ENCODE assay signal across 8 cellular contexts in the genomic region with DNA sequence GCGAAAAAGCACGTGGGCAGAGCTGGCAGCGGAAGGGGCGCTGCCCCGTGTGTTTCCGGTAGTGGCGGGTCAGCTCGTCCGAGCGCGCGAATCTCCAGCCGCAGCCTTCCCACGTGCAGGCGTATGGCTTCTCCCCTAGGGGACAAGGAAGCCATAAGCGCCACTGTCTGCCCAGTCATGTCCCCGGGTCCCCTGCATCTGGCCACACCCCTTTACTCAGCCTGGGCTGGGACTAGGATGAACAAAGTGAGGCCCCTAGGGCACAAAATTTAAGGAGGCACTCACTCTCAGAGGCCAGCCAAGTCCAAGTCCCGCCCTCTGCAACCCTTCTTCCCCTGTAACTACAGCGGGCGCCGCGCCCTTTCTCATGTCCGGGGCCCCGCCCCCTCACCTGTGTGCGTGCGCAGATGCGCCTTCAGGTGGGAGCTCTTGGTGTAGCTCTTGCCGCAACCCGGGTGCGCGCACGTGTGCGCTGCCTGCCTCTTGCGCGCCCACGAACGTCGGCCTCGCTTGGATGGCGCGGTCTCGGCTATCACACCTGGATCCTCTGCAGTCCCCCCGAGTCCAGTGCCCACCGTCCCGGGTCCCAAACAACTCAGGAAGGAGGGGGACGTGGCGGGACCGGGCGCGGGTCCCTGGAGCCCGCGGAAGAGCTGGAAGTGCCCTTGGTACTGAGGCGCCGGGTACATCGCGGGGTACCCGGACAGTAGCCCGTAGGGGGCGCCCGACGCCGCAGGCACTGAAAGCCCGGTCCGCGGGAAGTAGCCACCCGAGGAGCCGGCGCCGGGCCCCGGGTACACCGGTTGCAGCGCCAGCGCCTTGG. TPM values are rescaled to one million over a fixed set of nuclear protein-coding genes. Genes with fewer than 3 reads are reported as not detected.
DNase-seq lines count a peak whose midpoint lies in the region; ATAC-seq and TF ChIP-seq lines count a peak whose summit lies in the region.

No MANE protein-coding gene starts in this region.

- intact Hi-C loops in head of caudate nucleus (cut with DNase I) (no loop called here), posterior vena cava (cut with DNase I) (no loop called here)

- no peaks in the 10 kb centered on the region for H3K36me3 ChIP-seq in CD8-positive, alpha-beta memory T cell (ENCODE audit: insufficient read depth, low read length)
- H3K36me3 ChIP-seq in HUES48 (ENCODE audit: control insufficient read depth, insufficient read depth, low read length): no peaks in the 10 kb centered on the region

- no peak for ATAC-seq in GM18870 (IDR thresholded peaks at IDR 0.05; ENCODE audit: unreplicated experiment)

- H3K9me3 Mint-ChIP-seq in CD8-positive, alpha-beta memory T cell: no peaks in the 10 kb centered on the region
- H3K9me3 Mint-ChIP-seq in type B pancreatic cell: no peaks in the 10 kb centered on the region

- POLR2A ChIA-PET in CD8-positive, alpha-beta memory T cell (lab: Charles Lee): interaction anchor here (0.8 to 1.4 kb wide), 6 partner anchors 34 to 215 kb away, joined by 3 to 7 read pairs (median 4); a partner anchor contains a TSS
- POLR2A ChIA-PET in RWPE1 (lab: Yijun Ruan, JAX; ENCODE audit: low non-redundant PET): no interaction called here

- H3K4me1 ChIP-seq in CD8-positive, alpha-beta memory T cell (ENCODE audit: insufficient read depth, low read length): peaks cover 15% of the 10 kb centered on the region
- no peaks in the 10 kb centered on the region; the same call in 1 of the 2 replicates for H3K4me1 ChIP-seq in HUES48 (ENCODE audit: control insufficient read depth, insufficient read depth, low read length)

- no peaks in the 10 kb centered on the region for H3K27me3 ChIP-seq in CD8-positive, alpha-beta memory T cell (ENCODE audit: insufficient read depth, low read length, poor library complexity, severe bottlenecking)
- H3K27me3 ChIP-seq in HUES48 (ENCODE audit: control insufficient read depth, insufficient read depth, low read length): peaks cover 8% of the 10 kb centered on the region; the same call in 1 of the 2 replicates

- H3K9me3 ChIP-seq in CD8-positive, alpha-beta memory T cell (ENCODE audit: low read length): no peaks in the 10 kb centered on the region
- H3K9me3 ChIP-seq in HUES48 (ENCODE audit: control insufficient read depth, insufficient read depth, low read length): no peaks in the 10 kb centered on the region

- H3K9ac ChIP-seq in HUES48 (ENCODE audit: low read depth, low read length): peak overlapping the region; percentile 74

- no peaks in the 10 kb centered on the region for H3K27me3 Mint-ChIP-seq in CD8-positive, alpha-beta memory T cell
- peaks cover 46% of the 10 kb centered on the region for H3K27me3 Mint-ChIP-seq in type B pancreatic cell

- peak overlapping the region; percentile 57 for H3K4me3 ChIP-seq in CD8-positive, alpha-beta memory T cell (ENCODE audit: low read length)
- H3K4me3 ChIP-seq in HUES48 (ENCODE audit: low read depth, low read length): peak overlapping the region; percentile 74

- peak overlapping the region; percentile 81 for H3K27ac ChIP-seq in CD8-positive, alpha-beta memory T cell (ENCODE audit: low read depth, low read length)
- peak overlapping the region; percentile 25 for H3K27ac ChIP-seq in HUES48 (ENCODE audit: low read depth, low read length)
- peak overlapping the region; percentile 2; the same call in 1 of the 2 replicates for H3K27ac ChIP-seq in RWPE1

- H3K36me3 Mint-ChIP-seq in CD8-positive, alpha-beta memory T cell: peaks cover 0 to 6% (median 0%) of the 10 kb centered on the region in 3 donors
- no peaks in the 10 kb centered on the region for H3K36me3 Mint-ChIP-seq in type B pancreatic cell

- CTCF ChIA-PET in CD8-positive, alpha-beta memory T cell (lab: Charles Lee): interaction anchor here (0.6 to 8.4 kb wide), 34 partner anchors 9 to 216 kb away, joined by 3 to 117 read pairs (median 4); a partner anchor contains a TSS
- CTCF ChIA-PET in RWPE1 (lab: Yijun Ruan, JAX): interaction anchor here (0.6 to 1.0 kb wide), 5 partner anchors 21 to 90 kb away, joined by 3 to 5 read pairs (median 4); no protein-coding TSS in a partner anchor

- peak; percentile 65 to 89 (median 82) for DNase-seq in CD8-positive, alpha-beta memory T cell
- DNase-seq in RWPE1 (ENCODE audit: low spot score) (peak; percentile 66), activated gamma-delta T cell treated with Interleukin-2 at 50 U/mL for 16 hours (peak; percentile 88), head of caudate nucleus (peak; percentile 42 to 88 (median 72)), posterior vena cava (ENCODE audit: low spot score) (peak; percentile 92), type B pancreatic cell (ENCODE audit: extremely low spot score, unreplicated experiment) (peak; percentile 86)

- peak overlapping the region; percentile 84 to 93 (median 87) for H3K4me3 Mint-ChIP-seq in CD8-positive, alpha-beta memory T cell
- H3K4me3 Mint-ChIP-seq in type B pancreatic cell: peak overlapping the region; percentile 87

- TF ChIP-seq CTCF in RWPE1 (conservative IDR thresholded peaks at IDR 0.05; ENCODE audit: low read depth) (peak; percentile 62), type B pancreatic cell (conservative IDR thresholded peaks at IDR 0.05) (peak; percentile 69)

- peaks cover 22 to 39% (median 23%) of the 10 kb centered on the region in 3 donors for H3K4me1 Mint-ChIP-seq in CD8-positive, alpha-beta memory T cell
- H3K4me1 Mint-ChIP-seq in type B pancreatic cell (ENCODE audit: unreplicated experiment): no peaks in the 10 kb centered on the region

- H3K27ac Mint-ChIP-seq in CD8-positive, alpha-beta memory T cell: peak overlapping the region; percentile 61 to 89 (median 78)
- H3K27ac Mint-ChIP-seq in type B pancreatic cell: peak overlapping the region; percentile 88

RNA-seq across cellular contexts. Expression of a gene that starts 1.9 kb away (rescaled TPM):
- total RNA-seq in CD8-positive, alpha-beta memory T cell: under 1 TPM; 0.84 to 0.90 TPM
- polyA plus RNA-seq in CD8-positive, alpha-beta memory T cell: not detected
- total RNA-seq in posterior vena cava (under 1 TPM in 1 of 2 donors, not detected in 1; 0.33 TPM), type B pancreatic cell (ENCODE audit: low replicate concordance) (not detected in 2 replicates)

RNA-seq across cellular contexts. Expression of a gene that starts 3.9 kb away (rescaled TPM):
- total RNA-seq in CD8-positive, alpha-beta memory T cell: 10 to 100 TPM; 20.7 to 22.4 TPM
- 61.6 TPM for polyA plus RNA-seq in CD8-positive, alpha-beta memory T cell
- total RNA-seq in posterior vena cava (10 to 100 TPM; 20.2 to 31.8 TPM), type B pancreatic cell (ENCODE audit: low replicate concordance) (17.9 and 24.6 TPM in 2 replicates)

RNA-seq across cellular contexts. Expression of a gene that starts 5.8 kb away (rescaled TPM):
- total RNA-seq in CD8-positive, alpha-beta memory T cell: 10 to 100 TPM; 59.4 to 60.1 TPM
- 19.7 TPM for polyA plus RNA-seq in CD8-positive, alpha-beta memory T cell
- total RNA-seq in posterior vena cava (10 to 100 TPM in 1 of 2 donors, 1 to 10 TPM in 1; 8.5 to 14.6 TPM), type B pancreatic cell (ENCODE audit: low replicate concordance) (29.7 and 46.8 TPM in 2 replicates)

RNA-seq across cellular contexts. Expression of a gene that starts 34.0 kb away (rescaled TPM):
- total RNA-seq in CD8-positive, alpha-beta memory T cell: 1 to 10 TPM; 1.5 to 2.1 TPM
- polyA plus RNA-seq in CD8-positive, alpha-beta memory T cell: not detected
- total RNA-seq in posterior vena cava (not detected), type B pancreatic cell (ENCODE audit: low replicate concordance) (1.8 TPM in 1 of 2 replicates, not detected in the other)

RNA-seq across cellular contexts. Expression of a gene that starts 46.8 kb away (rescaled TPM):
- under 1 TPM; 0.24 to 0.38 TPM for total RNA-seq in CD8-positive, alpha-beta memory T cell
- polyA plus RNA-seq in CD8-positive, alpha-beta memory T cell: 1.2 TPM
- total RNA-seq in posterior vena cava (under 1 TPM in 1 of 2 donors, not detected in 1; 0.37 TPM), type B pancreatic cell (ENCODE audit: low replicate concordance) (1.9 and 3.5 TPM in 2 replicates)

Comparison
In these comparisons a context has a peak if more than half of its experiments do, and no peak if none do; other contexts are left out.
1. H3K27ac ChIP-seq: peak in every context shown above with its lines; median percentile 81 in CD8-positive, alpha-beta memory T cell; 25 in HUES48; 2 in RWPE1.